ENCODE assay signal across 1 cellular context in the genomic region with DNA sequence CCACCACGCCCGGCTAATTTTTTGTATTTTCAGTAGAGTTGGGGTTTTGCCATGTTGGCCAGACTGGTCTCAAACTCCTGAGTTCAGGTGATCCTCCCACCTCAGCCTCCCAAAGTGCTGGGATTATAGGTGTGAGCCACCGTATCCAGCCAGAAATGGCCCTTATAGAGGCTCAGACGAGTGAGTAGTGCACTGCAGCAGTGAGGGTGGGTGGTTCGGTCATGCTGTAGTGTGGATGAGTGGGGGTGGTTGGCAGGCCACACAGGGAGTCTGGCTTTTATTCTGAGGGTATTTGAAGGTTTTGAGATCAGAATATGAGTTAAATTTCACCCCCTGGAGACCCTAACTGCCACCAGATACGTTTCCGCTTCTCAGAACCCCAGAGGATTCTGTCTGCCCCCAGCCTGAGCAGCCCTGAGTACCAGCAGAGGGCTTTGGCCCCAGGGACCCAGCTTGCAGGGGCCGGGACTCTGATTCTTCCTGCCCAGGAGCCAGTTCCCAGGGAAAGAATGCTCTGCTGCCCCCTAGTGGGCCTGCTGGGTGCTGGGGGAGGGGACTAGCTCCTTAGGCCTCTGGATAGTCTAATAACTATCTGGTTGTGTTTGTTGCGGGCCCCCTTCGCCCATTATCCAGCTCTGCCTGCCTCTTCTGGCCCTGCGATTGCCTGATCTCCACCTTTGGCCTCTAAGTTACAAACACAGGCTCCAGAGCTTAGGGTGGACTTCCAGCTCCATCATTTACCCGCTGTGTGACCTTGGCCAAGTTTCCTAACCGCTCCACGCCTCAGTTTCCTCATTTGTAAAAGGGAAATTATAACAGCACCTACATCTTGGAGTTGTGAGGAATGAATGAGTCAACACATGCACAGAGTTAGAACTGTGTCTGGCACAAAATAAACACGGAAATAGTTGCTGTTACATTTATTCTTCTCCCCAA.
A peak's percentile ranks its signal among the peaks of the same experiment; 100 is the strongest.
TF ChIP-seq lines count a peak whose summit lies in the region.

No MANE protein-coding gene starts in this region.

TF ChIP-seq in HepG2, 621 proteins besides CTCF, POLR2A, EP300 and RAD21 (continued from another document and continues in another):
- peak; percentile 89 for TF ChIP-seq HNF1B (CRISPR knock-in tag; IDR thresholded peaks at IDR 0.05)
- TF ChIP-seq ZBTB40 (IDR thresholded peaks at IDR 0.05): no peak
- TF ChIP-seq ZBTB40 (CRISPR knock-in tag; IDR thresholded peaks at IDR 0.05): peak; percentile 8; the same call in 1 of the 2 replicates
- no peak; the same call in 1 of the 2 replicates for TF ChIP-seq FOXJ3 (CRISPR knock-in tag; IDR thresholded peaks at IDR 0.05; ENCODE audit: borderline replicate concordance)
- TF ChIP-seq ZFX (CRISPR knock-in tag; IDR thresholded peaks at IDR 0.05; ENCODE audit: low read depth): peak; percentile 77
- TF ChIP-seq RFX1 (IDR thresholded peaks at IDR 0.05): no peak
- peak; percentile 73 for TF ChIP-seq ERF (CRISPR knock-in tag; IDR thresholded peaks at IDR 0.05)
- TF ChIP-seq CENPT (CRISPR knock-in tag; IDR thresholded peaks at IDR 0.05; ENCODE audit: low read depth): no peak
- TF ChIP-seq ZNF414 (CRISPR knock-in tag; IDR thresholded peaks at IDR 0.05): 0 out of 2 replicates have a peak, but pooled peaks have one; percentile 49
- TF ChIP-seq ETV5 (CRISPR knock-in tag; IDR thresholded peaks at IDR 0.05; ENCODE audit: borderline replicate concordance): peak; percentile 71
- no peak for TF ChIP-seq ZFP36L2 (CRISPR knock-in tag; IDR thresholded peaks at IDR 0.05)
- no peak for TF ChIP-seq PLRG1 (conservative IDR thresholded peaks at IDR 0.05)
- no peak for TF ChIP-seq SYNCRIP (IDR thresholded peaks at IDR 0.05; ENCODE audit: insufficient read depth, low read depth, low read length)
- peak; percentile 77 for TF ChIP-seq PHF21A (CRISPR knock-in tag; IDR thresholded peaks at IDR 0.05)
- TF ChIP-seq MTA1 (CRISPR knock-in tag; IDR thresholded peaks at IDR 0.05; ENCODE audit: borderline replicate concordance): 0 out of 2 replicates have a peak, but pooled peaks have one; percentile 46
- no peak for TF ChIP-seq ZNF572 (CRISPR knock-in tag; IDR thresholded peaks at IDR 0.05)
- no peak for TF ChIP-seq DNMT1 (CRISPR knock-in tag; IDR thresholded peaks at IDR 0.05)
- TF ChIP-seq GPN1 (CRISPR knock-in tag; IDR thresholded peaks at IDR 0.05; ENCODE audit: borderline replicate concordance): no peak
- TF ChIP-seq ZBTB7A (CRISPR knock-in tag; IDR thresholded peaks at IDR 0.05): peak; percentile 10; the same call in 1 of the 2 replicates
- TF ChIP-seq SRF (IDR thresholded peaks at IDR 0.05; ENCODE audit: low read depth, low read length): peak; percentile 37; the same call in 1 of the 2 replicates
- TF ChIP-seq BHLHE40 (IDR thresholded peaks at IDR 0.05; ENCODE audit: low read length): peak; percentile 36; the same call in 1 of the 2 replicates
- no peak for TF ChIP-seq FOXA1 (IDR thresholded peaks at IDR 0.05)
- no peak for TF ChIP-seq FOXA1 (CRISPR knock-in tag; IDR thresholded peaks at IDR 0.05)
- no peak for TF ChIP-seq ZNF512B (CRISPR knock-in tag; IDR thresholded peaks at IDR 0.05; ENCODE audit: borderline replicate concordance)
- TF ChIP-seq ZNF850 (CRISPR knock-in tag; conservative IDR thresholded peaks at IDR 0.05): no peak
- 0 out of 2 replicates have a peak, but pooled peaks have one; percentile 44 for TF ChIP-seq TARDBP (CRISPR knock-in tag; IDR thresholded peaks at IDR 0.05)
- 0 out of 2 replicates have a peak, but pooled peaks have one; percentile 35 for TF ChIP-seq NR2C2 (CRISPR knock-in tag; IDR thresholded peaks at IDR 0.05; ENCODE audit: borderline replicate concordance)
- TF ChIP-seq NFYB (CRISPR knock-in tag; IDR thresholded peaks at IDR 0.05): no peak
- TF ChIP-seq SIN3A (IDR thresholded peaks at IDR 0.05; ENCODE audit: borderline replicate concordance, low read depth, low read length): peak; percentile 84; the same call in 1 of the 2 replicates
- TF ChIP-seq IRF2 (CRISPR knock-in tag; IDR thresholded peaks at IDR 0.05): no peak
- no peak for TF ChIP-seq SATB2 (CRISPR knock-in tag; IDR thresholded peaks at IDR 0.05)
- no peak for TF ChIP-seq ZNF737 (CRISPR knock-in tag; IDR thresholded peaks at IDR 0.05; ENCODE audit: borderline replicate concordance)
- no peak for TF ChIP-seq ZFYVE20 (CRISPR knock-in tag; IDR thresholded peaks at IDR 0.05; ENCODE audit: borderline replicate concordance, low read depth)
- no peak for TF ChIP-seq ZNF564 (CRISPR knock-in tag; IDR thresholded peaks at IDR 0.05)
- peak; percentile 50; the same call in 1 of the 2 replicates for TF ChIP-seq ZBTB38 (CRISPR knock-in tag; IDR thresholded peaks at IDR 0.05)
- no peak for TF ChIP-seq ATF5 (CRISPR knock-in tag; IDR thresholded peaks at IDR 0.05; ENCODE audit: low read depth)
- no peak for TF ChIP-seq ZNF678 (CRISPR knock-in tag; IDR thresholded peaks at IDR 0.05)
- TF ChIP-seq, protein P1, sequence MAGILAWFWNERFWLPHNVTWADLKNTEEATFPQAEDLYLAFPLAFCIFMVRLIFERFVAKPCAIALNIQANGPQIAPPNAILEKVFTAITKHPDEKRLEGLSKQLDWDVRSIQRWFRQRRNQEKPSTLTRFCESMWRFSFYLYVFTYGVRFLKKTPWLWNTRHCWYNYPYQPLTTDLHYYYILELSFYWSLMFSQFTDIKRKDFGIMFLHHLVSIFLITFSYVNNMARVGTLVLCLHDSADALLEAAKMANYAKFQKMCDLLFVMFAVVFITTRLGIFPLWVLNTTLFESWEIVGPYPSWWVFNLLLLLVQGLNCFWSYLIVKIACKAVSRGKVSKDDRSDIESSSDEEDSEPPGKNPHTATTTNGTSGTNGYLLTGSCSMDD (CRISPR knock-in tag; IDR thresholded peaks at IDR 0.05): no peak
- TF ChIP-seq ISX (CRISPR knock-in tag; conservative IDR thresholded peaks at IDR 0.05): no peak
- TF ChIP-seq ZNF788 (CRISPR knock-in tag; IDR thresholded peaks at IDR 0.05; ENCODE audit: borderline replicate concordance): peak; percentile 57; the same call in 1 of the 2 replicates
- 0 out of 2 replicates have a peak, but pooled peaks have one; percentile 23 for TF ChIP-seq SP5 (CRISPR knock-in tag; IDR thresholded peaks at IDR 0.05; ENCODE audit: borderline replicate concordance, low read depth)
- no peak for TF ChIP-seq EED (CRISPR knock-in tag; IDR thresholded peaks at IDR 0.05)
- TF ChIP-seq, protein P2, sequence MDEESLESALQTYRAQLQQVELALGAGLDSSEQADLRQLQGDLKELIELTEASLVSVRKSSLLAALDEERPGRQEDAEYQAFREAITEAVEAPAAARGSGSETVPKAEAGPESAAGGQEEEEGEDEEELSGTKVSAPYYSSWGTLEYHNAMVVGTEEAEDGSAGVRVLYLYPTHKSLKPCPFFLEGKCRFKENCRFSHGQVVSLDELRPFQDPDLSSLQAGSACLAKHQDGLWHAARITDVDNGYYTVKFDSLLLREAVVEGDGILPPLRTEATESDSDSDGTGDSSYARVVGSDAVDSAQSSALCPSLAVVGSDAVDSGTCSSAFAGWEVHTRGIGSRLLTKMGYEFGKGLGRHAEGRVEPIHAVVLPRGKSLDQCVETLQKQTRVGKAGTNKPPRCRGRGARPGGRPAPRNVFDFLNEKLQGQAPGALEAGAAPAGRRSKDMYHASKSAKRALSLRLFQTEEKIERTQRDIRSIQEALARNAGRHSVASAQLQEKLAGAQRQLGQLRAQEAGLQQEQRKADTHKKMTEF (CRISPR knock-in tag; IDR thresholded peaks at IDR 0.05): peak; percentile 73; the same call in 1 of the 2 replicates
- no peak for TF ChIP-seq MAFG (CRISPR knock-in tag; IDR thresholded peaks at IDR 0.05)
